8 cellular contexts compared by ENCODE assay signal in genomic region chr10:132422931-132423813, GRCh38. TPM values are rescaled to one million over a fixed set of nuclear protein-coding genes. Genes with fewer than 3 reads are reported as not detected.
DNase-seq lines count a peak whose midpoint lies in the region; ATAC-seq and TF ChIP-seq lines count a peak whose summit lies in the region.

No MANE protein-coding gene starts in this region.

- ATAC-seq in GM19463 (IDR thresholded peaks at IDR 0.05; ENCODE audit: unreplicated experiment): peak; percentile 24
- no peak for ATAC-seq in gastrocnemius medialis
- no peak for ATAC-seq in GM19455 (IDR thresholded peaks at IDR 0.05; ENCODE audit: unreplicated experiment)
- ATAC-seq in HG02970 (IDR thresholded peaks at IDR 0.05; ENCODE audit: low FRiP score, unreplicated experiment): no peak
- no peak for ATAC-seq in HG02981 (IDR thresholded peaks at IDR 0.05; ENCODE audit: unreplicated experiment)

- H3K27me3 ChIP-seq in gastrocnemius medialis: no peaks in the 10 kb centered on the region

- H3K4me3 ChIP-seq in gastrocnemius medialis: no peak overlapping the region

- H3K9me3 ChIP-seq in gastrocnemius medialis: no peaks in the 10 kb centered on the region

- TF ChIP-seq CTCF in gastrocnemius medialis (IDR thresholded peaks at IDR 0.05 in 4 of 5, conservative IDR thresholded peaks at IDR 0.05 in 1 of 5): no peak

- no peaks in the 10 kb centered on the region for H3K36me3 Mint-ChIP-seq in dendritic cell treated with granulocyte-macrophage colony-stimulating factor and Interleukin-4, amounts not matched to agents 40 ng/mL and 50 ng/mL, for 4 days (ENCODE audit: low read depth)

- DNase-seq in NCI-H2171 treated with DMSO at 0.1 percent for 48 hours (lab: John Stamatoyannopoulos, UW) (peak; percentile 74), gastrocnemius medialis (no peak), globus pallidus (ENCODE audit: low spot score) (no peak)

- H3K27me3 Mint-ChIP-seq in dendritic cell treated with granulocyte-macrophage colony-stimulating factor and Interleukin-4, amounts not matched to agents 40 ng/mL and 50 ng/mL, for 4 days: no peaks in the 10 kb centered on the region

- peak overlapping the region; percentile 85 to 91 (median 88) for H3K27ac ChIP-seq in gastrocnemius medialis

- H3K36me3 ChIP-seq in gastrocnemius medialis: no peaks in the 10 kb centered on the region

- intact Hi-C loops in dendritic cell treated with granulocyte-macrophage colony-stimulating factor and Interleukin-4, amounts not matched to agents 40 ng/mL and 50 ng/mL, for 4 days (cut with micrococcal nuclease): loop anchor here (5.0 kb wide), 1 partner anchor 36 kb away; no protein-coding TSS in a partner anchor
- intact Hi-C loops in gastrocnemius medialis (cut with DNase I; ENCODE audit: low total_unique reads): no loop called here

- in situ Hi-C loops in gastrocnemius medialis (cut with MboI; ENCODE audit: low sequenced_read_pairs in 4 of 4): no loop called here

- peaks cover 45 to 56% of the 10 kb centered on the region in 2 donors for H3K4me1 ChIP-seq in gastrocnemius medialis

- peak overlapping the region; percentile 96 for H3K27ac Mint-ChIP-seq in dendritic cell treated with granulocyte-macrophage colony-stimulating factor and Interleukin-4, amounts not matched to agents 40 ng/mL and 50 ng/mL, for 4 days

- H3K9me3 Mint-ChIP-seq in dendritic cell treated with granulocyte-macrophage colony-stimulating factor and Interleukin-4, amounts not matched to agents 40 ng/mL and 50 ng/mL, for 4 days: no peaks in the 10 kb centered on the region

- no peak for TF ChIP-seq POLR2A in gastrocnemius medialis (IDR thresholded peaks at IDR 0.05)

- peaks cover 52% of the 10 kb centered on the region for H3K4me1 Mint-ChIP-seq in dendritic cell treated with granulocyte-macrophage colony-stimulating factor and Interleukin-4, amounts not matched to agents 40 ng/mL and 50 ng/mL, for 4 days (ENCODE audit: low read depth)

- H3K4me3 Mint-ChIP-seq in dendritic cell treated with granulocyte-macrophage colony-stimulating factor and Interleukin-4, amounts not matched to agents 40 ng/mL and 50 ng/mL, for 4 days: peak overlapping the region; percentile 31

RNA-seq across cellular contexts. Expression of gene PWWP2B, which starts 26.2 kb away (rescaled TPM):
- 10 to 100 TPM; 22.7 to 30.9 (median 24.4) TPM for total RNA-seq in gastrocnemius medialis
